Comparison of ENCODE assay signal across 15 cellular contexts in genomic region chr11:122102426-122102825, GRCh38. TPM values are rescaled to one million over a fixed set of nuclear protein-coding genes. Genes with fewer than 3 reads are reported as not detected.
DNase-seq lines count a peak whose midpoint lies in the region; ATAC-seq and TF ChIP-seq lines count a peak whose summit lies in the region.
"Had no signal": no experiment of that assay in that cellular context is flagged by ENCODE, and none has a peak within 500 bp of the region (broad histone marks: within the 10 kb centered on the region; RNA-seq: fewer than 3 reads in every experiment).

No MANE protein-coding gene starts in this region.

- DNase-seq in AG04450 (ENCODE audit: low read depth, low spot score) (no peak), fibroblast of gingiva (ENCODE audit: low read depth) (peak; percentile 34), skeletal muscle cell (ENCODE audit: low read depth) (no peak), HAP-1 (ENCODE audit: low spot score in 2 of 2) (no peak), LoVo (ENCODE audit: low spot score) (no peak), hepatic stellate cell (ENCODE audit: low spot score) (no peak), GM13977 (ENCODE audit: low spot score) (no peak)
- DNase-seq: BE2C; effector CD4-positive, alpha-beta T cell; Kasumi-1; NCI-H774; WERI-Rb-1 had no signal

- in situ Hi-C loops in HAP-1 (cut with MboI; ENCODE audit: low sequenced_read_pairs) (loop anchor here (25.0 kb wide), 1 partner anchor 440 kb away; no protein-coding TSS in a partner anchor), GM13977 (cut with MboI; ENCODE audit: low pct_unique_long_range_greater_than_20kb, low sequenced_read_pairs, unreplicated experiment) (no loop called here)

- peak; percentile 4 for ATAC-seq in SK-N-SH treated with all-trans-retinoic acid at 6 μM for 48 hours
- ATAC-seq: activated naive CD4-positive, alpha-beta T cell treated with anti-CD3 and anti-CD28 coated beads, Interleukin-2, amount 50 U/mL, for 72 hours had no signal

- CTCF ChIA-PET in AG04450 (lab: Charles Lee) = interaction anchor here (0.7 to 5.5 kb wide), 12 partner anchors 10 to 471 kb away, joined by 3 to 34 read pairs (median 6); no protein-coding TSS in a partner anchor

- POLR2A ChIA-PET in AG04450 (lab: Yijun Ruan, JAX) = interaction anchor here (0.5 to 1.0 kb wide), 4 partner anchors 20 to 1165 kb away, joined by 3 to 5 read pairs (median 3); no protein-coding TSS in a partner anchor

- H3K27me3 ChIP-seq in AG04450 (ENCODE audit: control insufficient read depth, insufficient read depth, low read length) = no peaks in the 10 kb centered on the region
- H3K27me3 ChIP-seq in HAP-1 (ENCODE audit: low read depth) = peaks cover 61% of the 10 kb centered on the region
- H3K27me3 ChIP-seq: SJSA1 had no signal

- H3K9me3 ChIP-seq in AG04450 (ENCODE audit: control insufficient read depth, insufficient read depth, low read length) (no peaks in the 10 kb centered on the region), HAP-1 (no peaks in the 10 kb centered on the region)
- H3K9me3 ChIP-seq: BE2C, SJSA1 had no signal

- H3K4me3 ChIP-seq in AG04450 (ENCODE audit: low read depth, low read length) (peak overlapping the region; percentile 79), skeletal muscle cell (ENCODE audit: low read depth, low read length) (peak overlapping the region; percentile 57), HAP-1 (no peak overlapping the region)

- H3K4me1 ChIP-seq in HAP-1 = no peaks in the 10 kb centered on the region

- peak overlapping the region; percentile 86 for H3K27ac ChIP-seq in AG04450 (ENCODE audit: low read depth, low read length)
- H3K27ac ChIP-seq: WERI-Rb-1 had no signal

- no peaks in the 10 kb centered on the region for H3K36me3 ChIP-seq in HAP-1 (replicated peaks)
- H3K36me3 ChIP-seq: BE2C, SJSA1, WERI-Rb-1 had no signal

- TF ChIP-seq CTCF in AG04450 (IDR thresholded peaks at IDR 0.05; ENCODE audit: low read depth, low read length) (no peak), GM13977 (IDR thresholded peaks at IDR 0.05; ENCODE audit: extremely low read depth, insufficient read depth, missing control alignments) (no peak)

TF ChIP-seq in SK-N-SH treated with all-trans-retinoic acid at 6 μM for 48 hours, 23 proteins besides CTCF, POLR2A, EP300 and RAD21:
- TF ChIP-seq PATZ1 (CRISPR knock-in tag; IDR thresholded peaks at IDR 0.05; ENCODE audit: borderline replicate concordance) (no peak), BACH2 (CRISPR knock-in tag; IDR thresholded peaks at IDR 0.05; ENCODE audit: borderline replicate concordance) (no peak), ZNF565 (CRISPR knock-in tag; conservative IDR thresholded peaks at IDR 0.05; ENCODE audit: low read depth) (no peak), CREB5 (CRISPR knock-in tag; IDR thresholded peaks at IDR 0.05; ENCODE audit: low read depth) (no peak), PPARA (CRISPR knock-in tag; IDR thresholded peaks at IDR 0.05; ENCODE audit: borderline replicate concordance) (no peak), POU6F1 (CRISPR knock-in tag; IDR thresholded peaks at IDR 0.05; ENCODE audit: borderline replicate concordance, low read depth) (no peak), ZNF70 (CRISPR knock-in tag; IDR thresholded peaks at IDR 0.05) (no peak), OSR1 (CRISPR knock-in tag; IDR thresholded peaks at IDR 0.05) (no peak), ISL1 (CRISPR knock-in tag; IDR thresholded peaks at IDR 0.05) (no peak), GLIS3 (CRISPR knock-in tag; IDR thresholded peaks at IDR 0.05) (no peak), RARB (CRISPR knock-in tag; IDR thresholded peaks at IDR 0.05) (no peak), ZFP30 (CRISPR knock-in tag; IDR thresholded peaks at IDR 0.05) (no peak), ARNTL (CRISPR knock-in tag; IDR thresholded peaks at IDR 0.05; ENCODE audit: borderline replicate concordance, low read depth) (no peak), ZC3H10 (CRISPR knock-in tag; IDR thresholded peaks at IDR 0.05) (no peak)

RNA-seq across cellular contexts. Expression of gene BLID, which starts 13.6 kb away (rescaled TPM):
- 0.48 and 0.94 TPM in 2 replicates for polyA plus RNA-seq in AG04450 (2011; rRNA removed)
- 19.8 and 30.4 TPM in 2 replicates for polyA minus RNA-seq in AG04450 (2011; rRNA and poly(A)+ RNA removed)
